Comparison of ENCODE assay signal across 25 cellular contexts in genomic region chr7:33310546-33310945, GRCh38.
"Had no signal": no experiment of that assay in that cellular context is flagged by ENCODE, and none has a peak within 500 bp of the region (broad histone marks: within the 10 kb centered on the region; RNA-seq: fewer than 3 reads in every experiment).

No MANE protein-coding gene starts in this region.

- H3K36me3 Mint-ChIP-seq: activated CD8-positive, alpha-beta memory T cell treated with anti-CD3 and anti-CD28 coated beads, Interleukin-2, amount 10 ng/mL, durations not matched to agents 7 days and 5 days had no signal

- H3K4me1 Mint-ChIP-seq: activated CD4-positive, alpha-beta T cell treated with anti-CD3 and anti-CD28 coated beads, Interleukin-2, amount 10 ng/mL, durations not matched to agents 24 days and 14 days; activated CD8-positive, alpha-beta memory T cell treated with anti-CD3 and anti-CD28 coated beads, Interleukin-2, amount 10 ng/mL, durations not matched to agents 7 days and 5 days; activated naive CD8-positive, alpha-beta T cell treated with anti-CD3 and anti-CD28 coated beads, Interleukin-2, amount 50 U/mL, for 24 hours; WTC11 had no signal

- H3K36me3 ChIP-seq: ascending aorta, SJSA1 had no signal

- DNase-seq: activated CD4-positive, alpha-beta T cell treated with anti-CD3 and anti-CD28 coated beads for 1 hour; activated CD4-positive, alpha-beta T cell treated with anti-CD3 and anti-CD28 coated beads, Interleukin-2, amount 10 ng/mL, durations not matched to agents 24 days and 14 days; activated CD4-positive, alpha-beta T cell treated with anti-CD3 and anti-CD28 coated beads, Interleukin-2, amount 50 U/mL, for 48 hours; activated CD8-positive, alpha-beta memory T cell treated with anti-CD3 and anti-CD28 coated beads, Interleukin-2, amount 10 ng/mL, durations not matched to agents 7 days and 5 days; activated effector memory CD4-positive, alpha-beta T cell treated with anti-CD3 and anti-CD28 coated beads, Interleukin-2, amount 50 U/mL, for 16 hours; activated naive CD4-positive, alpha-beta T cell treated with Interleukin-2 at 50 U/mL for 16 hours; activated naive CD8-positive, alpha-beta T cell treated with anti-CD3 and anti-CD28 coated beads, Interleukin-2, amount 50 U/mL, for 24 hours; activated T-cell treated with anti-CD3 and anti-CD28 coated beads, Interleukin-2, amount 50 U/mL, for 24 hours; amniotic stem cell; Karpas-422; MM.1S; NCI-H1105; NCI-H1436; NCI-H1694 treated with DMSO at 0.1 percent for 48 hours; NCI-H2029 treated with DMSO at 0.1 percent for 48 hours; NCI-H446; SW 1271 had no signal

- H3K9me3 Mint-ChIP-seq: activated CD4-positive, alpha-beta T cell treated with anti-CD3 and anti-CD28 coated beads, Interleukin-2, amount 10 ng/mL, durations not matched to agents 24 days and 14 days; T-helper 1 cell treated with Interleukin-12 subunit alpha and Interleukin-12 subunit beta and Interleukin-4 antibody, amounts not matched to agents 30 μg/mL and 1 μg/mL, for 36 hours had no signal

- ATAC-seq: activated CD8-positive, alpha-beta memory T cell treated with anti-CD3 and anti-CD28 coated beads, Interleukin-2, amount 10 ng/mL, durations not matched to agents 7 days and 5 days; activated naive CD4-positive, alpha-beta T cell treated with anti-CD3 and anti-CD28 coated beads, Interleukin-2, amount 50 U/mL, for 72 hours; activated naive CD8-positive, alpha-beta T cell treated with anti-CD3 and anti-CD28 coated beads, Interleukin-2, amount 50 U/mL, for 24 hours; K562; SK-N-SH treated with all-trans-retinoic acid at 6 μM for 48 hours; WTC11 had no signal

- H3K4me1 ChIP-seq: ascending aorta, SJSA1 had no signal

- H3K27me3 ChIP-seq: ascending aorta, SJSA1 had no signal

- H3K4me3 ChIP-seq: ascending aorta, K562, SJSA1 had no signal

- H3K4me3 Mint-ChIP-seq: activated CD4-positive, alpha-beta T cell treated with anti-CD3 and anti-CD28 coated beads, Interleukin-2, amount 10 ng/mL, durations not matched to agents 24 days and 14 days; activated CD8-positive, alpha-beta memory T cell treated with anti-CD3 and anti-CD28 coated beads, Interleukin-2, amount 10 ng/mL, durations not matched to agents 7 days and 5 days; activated naive CD8-positive, alpha-beta T cell treated with anti-CD3 and anti-CD28 coated beads, Interleukin-2, amount 50 U/mL, for 24 hours; activated T-cell treated with anti-CD3 and anti-CD28 coated beads, Interleukin-2, amount 50 U/mL, for 24 hours; brain; T-helper 1 cell treated with Interleukin-12 subunit alpha and Interleukin-12 subunit beta and Interleukin-4 antibody, amounts not matched to agents 30 μg/mL and 1 μg/mL, for 36 hours; WTC11 had no signal

- H3K27ac ChIP-seq: ascending aorta, SJSA1 had no signal

- H3K9me3 ChIP-seq: ascending aorta, SJSA1 had no signal

- H3K27ac Mint-ChIP-seq: activated CD4-positive, alpha-beta T cell treated with anti-CD3 and anti-CD28 coated beads, Interleukin-2, amount 10 ng/mL, durations not matched to agents 24 days and 14 days; activated CD8-positive, alpha-beta memory T cell treated with anti-CD3 and anti-CD28 coated beads, Interleukin-2, amount 10 ng/mL, durations not matched to agents 7 days and 5 days; activated naive CD4-positive, alpha-beta T cell treated with anti-CD3 and anti-CD28 coated beads, Interleukin-2, amount 50 U/mL, for 72 hours; activated naive CD8-positive, alpha-beta T cell treated with anti-CD3 and anti-CD28 coated beads, Interleukin-2, amount 50 U/mL, for 24 hours; activated T-cell treated with anti-CD3 and anti-CD28 coated beads, Interleukin-2, amount 50 U/mL, for 24 hours; brain; T-helper 1 cell treated with Interleukin-12 subunit alpha and Interleukin-12 subunit beta and Interleukin-4 antibody, amounts not matched to agents 30 μg/mL and 1 μg/mL, for 36 hours; WTC11 had no signal

- H3K27me3 Mint-ChIP-seq: activated CD4-positive, alpha-beta T cell treated with anti-CD3 and anti-CD28 coated beads, Interleukin-2, amount 10 ng/mL, durations not matched to agents 24 days and 14 days; activated CD8-positive, alpha-beta memory T cell treated with anti-CD3 and anti-CD28 coated beads, Interleukin-2, amount 10 ng/mL, durations not matched to agents 7 days and 5 days; activated naive CD8-positive, alpha-beta T cell treated with anti-CD3 and anti-CD28 coated beads, Interleukin-2, amount 50 U/mL, for 24 hours; activated T-cell treated with anti-CD3 and anti-CD28 coated beads, Interleukin-2, amount 50 U/mL, for 24 hours; brain had no signal
